28 cellular contexts compared by ENCODE assay signal in genomic region chr1:95132762-95133161, GRCh38. TPM values are rescaled to one million over a fixed set of nuclear protein-coding genes. Genes with fewer than 3 reads are reported as not detected.
"Had no signal": no experiment of that assay in that cellular context is flagged by ENCODE, and none has a peak within 500 bp of the region (broad histone marks: within the 10 kb centered on the region; RNA-seq: fewer than 3 reads in every experiment).

No MANE protein-coding gene starts in this region.

- H3K4me3 ChIP-seq: adrenal gland, body of pancreas, coronary artery, dorsolateral prefrontal cortex had no signal

- ATAC-seq: activated CD4-positive, alpha-beta T cell treated with anti-CD3 and anti-CD28 coated beads for 36 hours; activated CD8-positive, alpha-beta memory T cell treated with anti-CD3 and anti-CD28 coated beads, Interleukin-2, amount 10 ng/mL, durations not matched to agents 7 days and 5 days; activated CD8-positive, alpha-beta T cell treated with anti-CD3 and anti-CD28 coated beads, Interleukin-2, amount 10 ng/mL, durations not matched to agents 7 days and 5 days; activated naive CD8-positive, alpha-beta T cell treated with anti-CD3 and anti-CD28 coated beads, Interleukin-2, amount 50 U/mL, for 24 hours; body of pancreas; esophagus mucosa had no signal

- H3K27me3 ChIP-seq: adrenal gland, body of pancreas, dorsolateral prefrontal cortex had no signal

- H3K36me3 ChIP-seq: adrenal gland had no signal

- DNase-seq: activated CD4-positive, alpha-beta memory T cell treated with anti-CD3 and anti-CD28 coated beads for 36 hours; activated CD4-positive, alpha-beta T cell treated with anti-CD3 and anti-CD28 coated beads for 36 hours; activated CD4-positive, alpha-beta T cell treated with anti-CD3 and anti-CD28 coated beads, Interleukin-2, amount 10 ng/mL, durations not matched to agents 24 days and 14 days; activated CD4-positive, CD25-positive, alpha-beta regulatory T cell; activated CD4-positive, CD25-positive, alpha-beta regulatory T cell treated with anti-CD3 and anti-CD28 coated beads, Interleukin-2, amount 50 U/mL, for 72 hours; activated CD8-positive, alpha-beta memory T cell treated with anti-CD3 and anti-CD28 coated beads, Interleukin-2, amount 10 ng/mL, durations not matched to agents 7 days and 5 days; activated CD8-positive, alpha-beta memory T cell treated with anti-CD3 and anti-CD28 coated beads, Interleukin-2, amount 50 U/mL, for 4 hours; activated CD8-positive, alpha-beta T cell treated with anti-CD3 and anti-CD28 coated beads, Interleukin-2, amount 10 ng/mL, durations not matched to agents 7 days and 5 days; activated effector memory CD4-positive, alpha-beta T cell treated with anti-CD3 and anti-CD28 coated beads, Interleukin-2, amount 50 U/mL, for 16 hours; activated naive CD4-positive, alpha-beta T cell treated with anti-CD3 and anti-CD28 coated beads for 36 hours; activated naive CD8-positive, alpha-beta T cell treated with anti-CD3 and anti-CD28 coated beads for 36 hours; activated naive CD8-positive, alpha-beta T cell treated with anti-CD3 and anti-CD28 coated beads, Interleukin-2, amount 50 U/mL, for 24 hours; activated T-cell treated with anti-CD3 and anti-CD28 coated beads, Interleukin-2, amount 50 U/mL, for 1 hour; activated T-cell treated with anti-CD3 and anti-CD28 coated beads, Interleukin-2, amount 50 U/mL, for 48 hours; adrenal gland; amygdala; aorta; body of pancreas; dorsolateral prefrontal cortex; effector memory CD4-positive, alpha-beta T cell; endodermal cell; foreskin fibroblast; T-helper 2 cell had no signal

- H3K27ac ChIP-seq: adrenal gland, body of pancreas, coronary artery had no signal

- H3K4me1 ChIP-seq: adrenal gland, body of pancreas had no signal

- H3K9me3 ChIP-seq: adrenal gland, body of pancreas had no signal

RNA-seq across cellular contexts. Expression of gene TLCD4, which starts 15.6 kb away (rescaled TPM):
- total RNA-seq: activated CD4-positive, alpha-beta T cell treated with anti-CD3 and anti-CD28 coated beads, Interleukin-2, amount 10 ng/mL, durations not matched to agents 24 days and 14 days; activated CD8-positive, alpha-beta memory T cell treated with anti-CD3 and anti-CD28 coated beads, Interleukin-2, amount 10 ng/mL, durations not matched to agents 7 days and 5 days; activated CD8-positive, alpha-beta T cell treated with anti-CD3 and anti-CD28 coated beads, Interleukin-2, amount 10 ng/mL, durations not matched to agents 7 days and 5 days; activated T-helper 1 cell treated with anti-CD3 and anti-CD28 coated beads, Interleukin-12 subunit alpha, Interleukin-12 subunit beta, Interleukin-2, Interleukin-4 antibody, amounts not matched to agents 30 ng/mL and 10 ng/mL and 1 ng/mL, durations not matched to agents 14 hours and 24 hours and 36 hours; activated T-helper 2 cell treated with anti-CD3 and anti-CD28 coated beads, Interferon-gamma antibody, Interleukin-2, Interleukin-4, amounts not matched to agents 10 μg/mL and 5 μg/mL and 100 μg/mL, durations not matched to agents 14 hours and 24 hours and 36 hours; T-helper 1 cell treated with Interleukin-12 subunit alpha and Interleukin-12 subunit beta and Interleukin-4 antibody, amounts not matched to agents 30 ng/mL and 1 ng/mL, for 36 hours had no signal
